Comparison of ENCODE assay signal across 1 cellular context in genomic region chr11:47398011-47398410, GRCh38.
TF ChIP-seq lines count a peak whose summit lies in the region.

No MANE protein-coding gene starts in this region.

TF ChIP-seq in IMR-90, 13 proteins besides CTCF, POLR2A, EP300 and RAD21:
- TF ChIP-seq MXI1 (IDR thresholded peaks at IDR 0.05; ENCODE audit: borderline replicate concordance, low read depth, low read length) = no peak
- TF ChIP-seq RFX5 (IDR thresholded peaks at IDR 0.05; ENCODE audit: low read depth, low read length) = no peak
- TF ChIP-seq MAFK (IDR thresholded peaks at IDR 0.05; ENCODE audit: low read depth, low read length) = no peak
- TF ChIP-seq FOS (IDR thresholded peaks at IDR 0.05; ENCODE audit: low read depth, low read length) = no peak
- no peak for TF ChIP-seq USF2 (IDR thresholded peaks at IDR 0.05; ENCODE audit: low read depth, low read length)
- no peak for TF ChIP-seq CEBPB (IDR thresholded peaks at IDR 0.05; ENCODE audit: low read depth, low read length)
- TF ChIP-seq ELK1 (IDR thresholded peaks at IDR 0.05; ENCODE audit: borderline replicate concordance, low read depth, low read length) = no peak
- TF ChIP-seq MAZ (IDR thresholded peaks at IDR 0.05; ENCODE audit: borderline replicate concordance, low read depth, low read length) = no peak
- TF ChIP-seq SMC3 (IDR thresholded peaks at IDR 0.05; ENCODE audit: low read depth, low read length) = no peak
- TF ChIP-seq CHD1 (IDR thresholded peaks at IDR 0.05; ENCODE audit: low read depth, low read length) = no peak
